Comparison of ENCODE assay signal across 1 cellular context in genomic region chr16:11546522-11547485, GRCh38.
A peak's percentile ranks its signal among the peaks of the same experiment; 100 is the strongest.
TF ChIP-seq lines count a peak whose summit lies in the region.

No MANE protein-coding gene starts in this region.

TF ChIP-seq in HepG2, 621 proteins besides CTCF, POLR2A, EP300 and RAD21:
- TF ChIP-seq ZSCAN31 (CRISPR knock-in tag; IDR thresholded peaks at IDR 0.05; ENCODE audit: low read depth) (no peak), ZNF17 (CRISPR knock-in tag; IDR thresholded peaks at IDR 0.05) (no peak), ZNF75D (CRISPR knock-in tag; IDR thresholded peaks at IDR 0.05; ENCODE audit: borderline replicate concordance) (0 out of 2 replicates have a peak, but pooled peaks have one; percentile 41), MXD1 (CRISPR knock-in tag; IDR thresholded peaks at IDR 0.05) (no peak), POLR2AphosphoS2 (IDR thresholded peaks at IDR 0.05; ENCODE audit: low read depth, low read length) (0 out of 2 replicates have a peak, but pooled peaks have one; percentile 18), RBM22 (optimal IDR thresholded peaks at IDR 0.05; ENCODE audit: low read length) (peak; percentile 74)
